9 cellular contexts compared by ENCODE assay signal in the genomic region with DNA sequence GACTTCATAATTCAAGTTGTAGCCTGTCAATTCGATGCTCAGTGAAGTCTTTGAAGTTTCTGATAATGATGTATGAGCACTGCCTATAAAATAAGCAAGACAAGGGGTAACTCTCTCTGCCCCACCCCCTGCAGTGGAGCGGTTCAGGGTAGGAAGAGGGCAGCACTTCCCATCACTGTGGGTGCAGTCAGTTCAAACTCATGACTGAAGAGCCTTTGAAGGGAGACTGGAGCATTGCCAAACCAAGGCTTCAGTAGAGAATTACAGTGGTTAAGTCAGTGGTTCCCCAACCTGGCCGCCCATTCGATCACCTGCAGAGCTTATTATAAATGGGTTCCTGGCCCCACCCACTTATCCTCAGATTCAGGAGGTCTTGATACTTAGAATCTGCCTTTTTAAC.
DNase-seq lines count a peak whose midpoint lies in the region; ATAC-seq lines count a peak whose summit lies in the region.
"Had no signal": no experiment of that assay in that cellular context is flagged by ENCODE, and none has a peak within 500 bp of the region (broad histone marks: within the 10 kb centered on the region; RNA-seq: fewer than 3 reads in every experiment).

No MANE protein-coding gene starts in this region.

- H3K4me1 Mint-ChIP-seq in T-cell: peaks cover 18 to 28% (median 19%) of the 10 kb centered on the region in 3 donors

- ATAC-seq in T-cell (replicated peaks in 1 of 4) (peak; percentile 91 to 99 (median 98)), left lobe of liver (no peak)

- POLR2A ChIA-PET in T-cell (lab: Charles Lee): no interaction called here

- H3K27me3 Mint-ChIP-seq in T-cell: peaks cover 5 to 9% of the 10 kb centered on the region in 2 donors

- peak overlapping the region in 1 of 3 donors; percentile 19 for H3K4me3 Mint-ChIP-seq in T-cell

- H3K4me3 ChIP-seq in H7 (ENCODE audit: insufficient read depth, low read depth, low read length): no peak overlapping the region

- no peaks in the 10 kb centered on the region for H3K27me3 ChIP-seq in H7 (ENCODE audit: control insufficient read depth, insufficient read depth, low read length)

- DNase-seq in Ammon's horn (ENCODE audit: low spot score) (peak; percentile 58), H7 (peak; percentile 7), T-cell (peak; percentile 16 to 81 (median 56)), epidermal melanocyte (ENCODE audit: insufficient read length, low spot score) (no peak), AG20443 (ENCODE audit: low spot score) (no peak), left lobe of liver (ENCODE audit: low spot score) (no peak), DMS53 (lab: John Stamatoyannopoulos, UW) (no peak)
- peak; percentile 60 for DNase-seq in central memory CD4-positive, alpha-beta T cell
- DNase-seq: Caco-2 had no signal

- CTCF ChIA-PET in T-cell (lab: Charles Lee): interaction anchor here (0.6 to 1.5 kb wide), 4 partner anchors 9 to 573 kb away, joined by 3 to 11 read pairs (median 4); no protein-coding TSS in a partner anchor

- peak overlapping the region in 1 of 2 donors; percentile 9 for H3K27ac Mint-ChIP-seq in T-cell

- no peaks in the 10 kb centered on the region for H3K36me3 ChIP-seq in H7 (replicated peaks; ENCODE audit: control insufficient read depth, insufficient read depth, low read length)

- no peaks in the 10 kb centered on the region for H3K9me3 Mint-ChIP-seq in T-cell

- no peaks in the 10 kb centered on the region for H3K36me3 Mint-ChIP-seq in T-cell

Comparison
In these comparisons a context has a peak if more than half of its experiments do, and no peak if none do; other contexts are left out.
1. DNase-seq: peak in Ammon's horn (single experiment), H7 (single experiment), T-cell (34 of 34) and central memory CD4-positive, alpha-beta T cell (single experiment); none in epidermal melanocyte (single experiment), AG20443 (single experiment), left lobe of liver (single experiment) and DMS53 (single experiment).